In genomic region chr14:96192049-96192448, GRCh38 we compare ENCODE assay signal across 1 cellular context.
TF ChIP-seq lines count a peak whose summit lies in the region.

No MANE protein-coding gene starts in this region.

TF ChIP-seq in H1, 55 proteins besides CTCF, POLR2A, EP300 and RAD21:
- no peak for TF ChIP-seq KDM5A (IDR thresholded peaks at IDR 0.05; ENCODE audit: low read length)
- no peak for TF ChIP-seq ASH2L (IDR thresholded peaks at IDR 0.05; ENCODE audit: low read length)
- no peak for TF ChIP-seq POLR2AphosphoS5 (IDR thresholded peaks at IDR 0.05; ENCODE audit: low read depth, low read length)
- TF ChIP-seq JUN (IDR thresholded peaks at IDR 0.05; ENCODE audit: low read depth, low read length) = no peak
- TF ChIP-seq ATF2 (IDR thresholded peaks at IDR 0.05; ENCODE audit: low read length) = no peak
- no peak for TF ChIP-seq EZH2 (IDR thresholded peaks at IDR 0.05; ENCODE audit: low read depth, low read length, severe bottlenecking)
- no peak for TF ChIP-seq POU5F1 (IDR thresholded peaks at IDR 0.05; ENCODE audit: low read depth, low read length)
- no peak for TF ChIP-seq RBBP5 (IDR thresholded peaks at IDR 0.05; ENCODE audit: borderline replicate concordance, low read depth, low read length)
- no peak for TF ChIP-seq NRF1 (IDR thresholded peaks at IDR 0.05; ENCODE audit: low read depth, low read length)
- TF ChIP-seq RXRA (IDR thresholded peaks at IDR 0.05; ENCODE audit: insufficient read depth, low read depth, low read length) = no peak
- no peak for TF ChIP-seq TAF1 (IDR thresholded peaks at IDR 0.05; ENCODE audit: low read depth, low read length)
- no peak for TF ChIP-seq USF2 (IDR thresholded peaks at IDR 0.05; ENCODE audit: low read length)
- no peak for TF ChIP-seq CHD1 (IDR thresholded peaks at IDR 0.05; ENCODE audit: low read depth, low read length)
- no peak for TF ChIP-seq RFX5 (IDR thresholded peaks at IDR 0.05; ENCODE audit: borderline replicate concordance, low read depth, low read length)
- no peak for TF ChIP-seq MAX (IDR thresholded peaks at IDR 0.05)
- TF ChIP-seq PHF8 (conservative IDR thresholded peaks at IDR 0.05; ENCODE audit: low read depth, low read length) = no peak
